In the genomic region with DNA sequence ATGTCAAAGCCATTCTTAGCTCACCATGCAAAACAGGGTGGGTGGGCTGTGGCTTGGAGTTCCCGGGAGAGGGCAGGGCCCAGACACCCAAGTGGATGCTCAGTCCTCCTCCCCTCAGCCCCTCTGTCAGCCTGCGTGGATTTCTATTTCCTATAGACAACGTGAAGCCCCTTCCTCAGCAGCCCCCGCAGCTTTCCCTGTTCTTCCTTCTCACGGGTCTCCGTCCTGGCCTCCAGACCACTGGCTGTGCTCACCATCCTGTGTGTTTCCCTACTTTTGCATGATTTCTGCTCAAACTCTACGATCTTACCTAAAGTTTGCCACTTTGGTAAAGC, we compare ENCODE assay signal across 30 cellular contexts.
"Had no signal": no experiment of that assay in that cellular context is flagged by ENCODE, and none has a peak within 500 bp of the region (broad histone marks: within the 10 kb centered on the region; RNA-seq: fewer than 3 reads in every experiment).

No MANE protein-coding gene starts in this region.

- H3K27ac ChIP-seq: adrenal gland, ascending aorta, brain microvascular endothelial cell, colonic mucosa, heart left ventricle, WERI-Rb-1 had no signal

- H3K4me3 ChIP-seq: adrenal gland, ascending aorta, colonic mucosa, heart left ventricle had no signal

- H3K27ac Mint-ChIP-seq: activated B cell treated with CpG ODN at 0.5 μM for 24 hours; activated CD8-positive, alpha-beta T cell treated with anti-CD3 and anti-CD28 coated beads for 36 hours; activated naive CD4-positive, alpha-beta T cell treated with anti-CD3 and anti-CD28 coated beads for 36 hours; activated naive CD4-positive, alpha-beta T cell treated with anti-CD3 and anti-CD28 coated beads, Interleukin-2, amount 50 U/mL, for 24 hours; activated naive CD8-positive, alpha-beta T cell treated with anti-CD3 and anti-CD28 coated beads for 36 hours; activated naive CD8-positive, alpha-beta T cell treated with anti-CD3 and anti-CD28 coated beads, Interleukin-2, amount 50 U/mL, for 24 hours; activated T-helper 1 cell treated with anti-CD3 and anti-CD28 coated beads, Interleukin-12 subunit alpha, Interleukin-12 subunit beta, Interleukin-2, Interleukin-4 antibody, amounts not matched to agents 30 ng/mL and 10 ng/mL and 1 ng/mL, durations not matched to agents 14 hours and 24 hours and 36 hours; activated T-helper 2 cell treated with anti-CD3 and anti-CD28 coated beads, Interferon-gamma antibody, Interleukin-2, Interleukin-4, amounts not matched to agents 10 μg/mL and 5 μg/mL and 100 μg/mL, durations not matched to agents 14 hours and 24 hours and 36 hours; T-helper 17 cell; T-helper 2 cell treated with Interferon-gamma antibody and Interleukin-4, amounts not matched to agents 5 μg/mL and 100 μg/mL, for 36 hours had no signal

- DNase-seq: activated B cell treated with CpG ODN at 0.5 μM for 24 hours; activated CD4-positive, alpha-beta T cell treated with anti-CD3 and anti-CD28 coated beads for 48 hours; activated CD4-positive, alpha-beta T cell treated with anti-CD3 and anti-CD28 coated beads, Interleukin-2, amount 50 U/mL, for 1 hour; activated CD4-positive, alpha-beta T cell treated with anti-CD3 and anti-CD28 coated beads, Interleukin-2, amount 50 U/mL, for 48 hours; activated CD8-positive, alpha-beta memory T cell treated with anti-CD3 and anti-CD28 coated beads for 24 hours; activated CD8-positive, alpha-beta T cell treated with anti-CD3 and anti-CD28 coated beads for 36 hours; activated effector memory CD4-positive, alpha-beta T cell treated with anti-CD3 and anti-CD28 coated beads, Interleukin-2, amount 50 U/mL, for 16 hours; activated naive CD4-positive, alpha-beta T cell treated with anti-CD3 and anti-CD28 coated beads for 36 hours; activated naive CD8-positive, alpha-beta T cell treated with anti-CD3 and anti-CD28 coated beads for 36 hours; activated naive CD8-positive, alpha-beta T cell treated with anti-CD3 and anti-CD28 coated beads, Interleukin-2, amount 50 U/mL, for 24 hours; activated T-cell treated with anti-CD3 and anti-CD28 coated beads, Interleukin-2, amount 50 U/mL, for 1 hour; activated T-cell treated with anti-CD3 and anti-CD28 coated beads, Interleukin-2, amount 50 U/mL, for 48 hours; adrenal gland; amygdala; brain microvascular endothelial cell; colonic mucosa; effector CD8-positive, alpha-beta T cell; foreskin fibroblast; heart left ventricle; T-helper 1 cell; T-helper 17 cell; T1000; WERI-Rb-1 had no signal

- H3K4me3 Mint-ChIP-seq: activated B cell treated with CpG ODN at 0.5 μM for 24 hours; activated CD8-positive, alpha-beta T cell treated with anti-CD3 and anti-CD28 coated beads for 36 hours; activated naive CD4-positive, alpha-beta T cell treated with anti-CD3 and anti-CD28 coated beads for 36 hours; activated naive CD4-positive, alpha-beta T cell treated with anti-CD3 and anti-CD28 coated beads, Interleukin-2, amount 50 U/mL, for 24 hours; activated naive CD8-positive, alpha-beta T cell treated with anti-CD3 and anti-CD28 coated beads for 36 hours; activated naive CD8-positive, alpha-beta T cell treated with anti-CD3 and anti-CD28 coated beads, Interleukin-2, amount 50 U/mL, for 24 hours; activated T-helper 1 cell treated with anti-CD3 and anti-CD28 coated beads, Interleukin-12 subunit alpha, Interleukin-12 subunit beta, Interleukin-2, Interleukin-4 antibody, amounts not matched to agents 30 ng/mL and 10 ng/mL and 1 ng/mL, durations not matched to agents 14 hours and 24 hours and 36 hours; central memory CD8-positive, alpha-beta T cell; T-helper 17 cell; T-helper 2 cell treated with Interferon-gamma antibody and Interleukin-4, amounts not matched to agents 5 μg/mL and 100 μg/mL, for 36 hours had no signal

- H3K9me3 Mint-ChIP-seq: activated B cell treated with CpG ODN at 0.5 μM for 24 hours; activated CD8-positive, alpha-beta T cell treated with anti-CD3 and anti-CD28 coated beads for 36 hours; activated naive CD4-positive, alpha-beta T cell treated with anti-CD3 and anti-CD28 coated beads for 36 hours; activated naive CD4-positive, alpha-beta T cell treated with anti-CD3 and anti-CD28 coated beads, Interleukin-2, amount 50 U/mL, for 24 hours; activated naive CD8-positive, alpha-beta T cell treated with anti-CD3 and anti-CD28 coated beads for 36 hours; activated naive CD8-positive, alpha-beta T cell treated with anti-CD3 and anti-CD28 coated beads, Interleukin-2, amount 50 U/mL, for 24 hours; activated T-helper 1 cell treated with anti-CD3 and anti-CD28 coated beads, Interleukin-12 subunit alpha, Interleukin-12 subunit beta, Interleukin-2, Interleukin-4 antibody, amounts not matched to agents 30 ng/mL and 10 ng/mL and 1 ng/mL, durations not matched to agents 14 hours and 24 hours and 36 hours; activated T-helper 2 cell treated with anti-CD3 and anti-CD28 coated beads, Interferon-gamma antibody, Interleukin-2, Interleukin-4, amounts not matched to agents 10 μg/mL and 5 μg/mL and 100 μg/mL, durations not matched to agents 14 hours and 24 hours and 36 hours; central memory CD8-positive, alpha-beta T cell; T-helper 2 cell treated with Interferon-gamma antibody and Interleukin-4, amounts not matched to agents 5 μg/mL and 100 μg/mL, for 36 hours had no signal

- H3K27me3 Mint-ChIP-seq: activated B cell treated with CpG ODN at 0.5 μM for 24 hours; activated naive CD4-positive, alpha-beta T cell treated with anti-CD3 and anti-CD28 coated beads, Interleukin-2, amount 50 U/mL, for 24 hours; central memory CD8-positive, alpha-beta T cell had no signal

- H3K36me3 ChIP-seq: adrenal gland, ascending aorta, brain microvascular endothelial cell, colonic mucosa, heart left ventricle, WERI-Rb-1 had no signal

- H3K27me3 ChIP-seq: adrenal gland, ascending aorta, brain microvascular endothelial cell, colonic mucosa, heart left ventricle had no signal

- FAIRE-seq: frontal cortex had no signal

- H3K4me1 Mint-ChIP-seq: activated B cell treated with CpG ODN at 0.5 μM for 24 hours; activated naive CD4-positive, alpha-beta T cell treated with anti-CD3 and anti-CD28 coated beads, Interleukin-2, amount 50 U/mL, for 24 hours; activated naive CD8-positive, alpha-beta T cell treated with anti-CD3 and anti-CD28 coated beads for 36 hours; activated naive CD8-positive, alpha-beta T cell treated with anti-CD3 and anti-CD28 coated beads, Interleukin-2, amount 50 U/mL, for 24 hours; central memory CD8-positive, alpha-beta T cell; T-helper 17 cell had no signal

- H3K36me3 Mint-ChIP-seq: activated naive CD4-positive, alpha-beta T cell treated with anti-CD3 and anti-CD28 coated beads, Interleukin-2, amount 50 U/mL, for 24 hours; activated naive CD8-positive, alpha-beta T cell treated with anti-CD3 and anti-CD28 coated beads for 36 hours had no signal

- H3K9me3 ChIP-seq: adrenal gland, ascending aorta, colonic mucosa, heart left ventricle had no signal

- H3K4me1 ChIP-seq: adrenal gland, ascending aorta, colonic mucosa had no signal
